Comparison of ENCODE assay signal across 16 cellular contexts in genomic region chr13:80082396-80083096, GRCh38.
DNase-seq lines count a peak whose midpoint lies in the region; ATAC-seq, FAIRE-seq and TF ChIP-seq lines count a peak whose summit lies in the region.
"Had no signal": no experiment of that assay in that cellular context is flagged by ENCODE, and none has a peak within 500 bp of the region (broad histone marks: within the 10 kb centered on the region; RNA-seq: fewer than 3 reads in every experiment).

No MANE protein-coding gene starts in this region.

- no peak for TF ChIP-seq POLR2A in endothelial cell of umbilical vein (IDR thresholded peaks at IDR 0.05; ENCODE audit: low read depth, low read length)

- no peak for TF ChIP-seq CTCF in RWPE2 (IDR thresholded peaks at IDR 0.05; ENCODE audit: poor library complexity, severe bottlenecking)
- TF ChIP-seq CTCF in endothelial cell of umbilical vein (IDR thresholded peaks at IDR 0.05; ENCODE audit: extremely low read depth in 1 of 2, insufficient read depth in 1 of 2, low read depth in 1 of 2, low read length in 2 of 2) = no peak

- H3K27me3 ChIP-seq in RWPE2 (ENCODE audit: insufficient read depth, poor library complexity, severe bottlenecking) = no peaks in the 10 kb centered on the region
- H3K27me3 ChIP-seq in endothelial cell of umbilical vein (ENCODE audit: control insufficient read depth in 2 of 2, insufficient read depth in 2 of 2, low read length in 2 of 2) = no peaks in the 10 kb centered on the region
- H3K27me3 ChIP-seq: esophagus muscularis mucosa had no signal

- H3K4me3 ChIP-seq in RWPE2 (ENCODE audit: severe bottlenecking) (no peak overlapping the region), endothelial cell of umbilical vein (replicated peaks in 1 of 3; ENCODE audit: insufficient read depth in 1 of 3, low read depth in 1 of 3, low read length in 3 of 3) (no peak overlapping the region)
- H3K4me3 ChIP-seq: esophagus muscularis mucosa, GM12878 had no signal

- H3K9me1 ChIP-seq in endothelial cell of umbilical vein (replicated peaks; ENCODE audit: control insufficient read depth, extremely low read depth, insufficient read depth, low read length) = no peaks in the 10 kb centered on the region

- H3K36me3 ChIP-seq in RWPE2 (ENCODE audit: low read depth) = no peaks in the 10 kb centered on the region
- no peaks in the 10 kb centered on the region for H3K36me3 ChIP-seq in endothelial cell of umbilical vein (ENCODE audit: control insufficient read depth in 2 of 2, extremely low read depth in 1 of 2, insufficient read depth in 2 of 2, low read length in 2 of 2)
- H3K36me3 ChIP-seq: esophagus muscularis mucosa had no signal

- no peaks in the 10 kb centered on the region for H3K9me3 ChIP-seq in RWPE2 (ENCODE audit: severe bottlenecking)
- H3K9me3 ChIP-seq in endothelial cell of umbilical vein (replicated peaks; ENCODE audit: control insufficient read depth, insufficient read depth, low read length) = no peaks in the 10 kb centered on the region
- H3K9me3 ChIP-seq: esophagus muscularis mucosa had no signal

- H4K20me1 ChIP-seq in endothelial cell of umbilical vein (replicated peaks; ENCODE audit: control insufficient read depth, extremely low read depth, insufficient read depth, low read length) = no peaks in the 10 kb centered on the region

- no peak overlapping the region for H2AFZ ChIP-seq in endothelial cell of umbilical vein (ENCODE audit: low read depth, low read length)

- dilution Hi-C loops in endothelial cell of umbilical vein (cut with MboI; ENCODE audit: extremely low pct_ligation_motif_present, low sequenced_read_pairs) = no loop called here

- peak; percentile 80 for DNase-seq in EH (ENCODE audit: low read depth)
- DNase-seq in RWPE2 (ENCODE audit: low spot score) = no peak
- DNase-seq in endothelial cell of umbilical vein (ENCODE audit: low read depth, low spot score) = peak; percentile 16
- peak; percentile 6 for DNase-seq in myocyte (ENCODE audit: low read depth)
- DNase-seq in D341Med (ENCODE audit: low spot score) = no peak
- DNase-seq in NCI-H2081 (lab: John Stamatoyannopoulos, UW) = no peak
- DNase-seq in islet precursor cell = no peak
- DNase-seq: activated naive CD4-positive, alpha-beta T cell; NCI-H187; NCI-H748 treated with DMSO at 0.1 percent for 48 hours; Right ventricle myocardium superior; stimulated activated CD4-positive, alpha-beta T cell treated with anti-CD3 and anti-CD28 coated beads, Interleukin-4, amount 100 ng/mL, for 24 hours had no signal

- H3K4me1 ChIP-seq in RWPE2 (ENCODE audit: insufficient read depth, poor library complexity, severe bottlenecking) (peaks cover 42% of the 10 kb centered on the region), endothelial cell of umbilical vein (ENCODE audit: control insufficient read depth, extremely low read depth, insufficient read depth, low read length) (peaks cover 27% of the 10 kb centered on the region)

- no peaks in the 10 kb centered on the region for H3K79me2 ChIP-seq in endothelial cell of umbilical vein (ENCODE audit: control insufficient read depth, insufficient read depth, low read length)

- CTCF ChIA-PET in endothelial cell of umbilical vein (lab: Charles Lee) = no interaction called here

- no peak for FAIRE-seq in endothelial cell of umbilical vein (lab: Jason Lieb, UNC)
- FAIRE-seq: GM12878 had no signal

- peak overlapping the region; percentile 83 for H3K27ac ChIP-seq in RWPE2 (ENCODE audit: poor library complexity, severe bottlenecking)
- H3K27ac ChIP-seq in endothelial cell of umbilical vein (ENCODE audit: insufficient read depth, low read depth, low read length) = peak overlapping the region; percentile 97

- H3K4me2 ChIP-seq in endothelial cell of umbilical vein (ENCODE audit: insufficient read depth, low read length) = peak overlapping the region; percentile 96

- ATAC-seq in RWPE2 (ENCODE audit: low read depth) (no peak), GM18873 (IDR thresholded peaks at IDR 0.05; ENCODE audit: low FRiP score, unreplicated experiment) (no peak)
- ATAC-seq: GM12878; stimulated activated effector memory CD8-positive, alpha-beta T cell treated with anti-CD3 and anti-CD28 coated beads, Interleukin-12 subunit alpha, Interleukin-12 subunit beta, amount 100 ng/mL, for 72 hours had no signal

- POLR2A ChIA-PET in endothelial cell of umbilical vein (lab: Charles Lee) = no interaction called here

- intact Hi-C loops in endothelial cell of umbilical vein (cut with micrococcal nuclease) = loop anchor here (1.0 kb wide), 2 partner anchors 42 to 259 kb away; partner anchors contain the start of gene SPRY2

- no TSS peak for BruUV-seq in endothelial cell of umbilical vein (replicated peaks; lab: Mats Ljungman, UMichigan)

- H3K9ac ChIP-seq in endothelial cell of umbilical vein (replicated peaks; ENCODE audit: extremely low read depth, insufficient read depth, low read length) = no peak overlapping the region

TF ChIP-seq in endothelial cell of umbilical vein, 7 proteins besides CTCF, POLR2A, EP300 and RAD21:
- no peak for TF ChIP-seq GATA2 (IDR thresholded peaks at IDR 0.05; ENCODE audit: insufficient read depth, insufficient read length, low read depth, low read length)
- no peak for TF ChIP-seq JUN (IDR thresholded peaks at IDR 0.05; ENCODE audit: borderline replicate concordance, insufficient read depth, insufficient read length, low read depth)
- TF ChIP-seq FOS (IDR thresholded peaks at IDR 0.05; ENCODE audit: borderline replicate concordance, insufficient read depth, low read length) = no peak
- no peak for TF ChIP-seq MYC (IDR thresholded peaks at IDR 0.05; ENCODE audit: low read depth, low read length)
- no peak for TF ChIP-seq MAX (IDR thresholded peaks at IDR 0.05; ENCODE audit: insufficient read depth, insufficient read length)
- TF ChIP-seq EZH2 (IDR thresholded peaks at IDR 0.05; ENCODE audit: borderline replicate concordance, low read depth, low read length, severe bottlenecking) = no peak
- no peak for TF ChIP-seq POLR2AphosphoS5 (IDR thresholded peaks at IDR 0.05; ENCODE audit: insufficient read depth, low read depth, low read length)

Comparison
In these comparisons a context has a peak if more than half of its experiments do, and no peak if none do; other contexts are left out.
1. DNase-seq: peak in EH (single experiment), endothelial cell of umbilical vein (single experiment) and myocyte (single experiment); none in RWPE2 (single experiment), D341Med (single experiment), NCI-H2081 (0 of 2) and islet precursor cell (single experiment).